ENCODE assay signal across 1 cellular context in the genomic region with DNA sequence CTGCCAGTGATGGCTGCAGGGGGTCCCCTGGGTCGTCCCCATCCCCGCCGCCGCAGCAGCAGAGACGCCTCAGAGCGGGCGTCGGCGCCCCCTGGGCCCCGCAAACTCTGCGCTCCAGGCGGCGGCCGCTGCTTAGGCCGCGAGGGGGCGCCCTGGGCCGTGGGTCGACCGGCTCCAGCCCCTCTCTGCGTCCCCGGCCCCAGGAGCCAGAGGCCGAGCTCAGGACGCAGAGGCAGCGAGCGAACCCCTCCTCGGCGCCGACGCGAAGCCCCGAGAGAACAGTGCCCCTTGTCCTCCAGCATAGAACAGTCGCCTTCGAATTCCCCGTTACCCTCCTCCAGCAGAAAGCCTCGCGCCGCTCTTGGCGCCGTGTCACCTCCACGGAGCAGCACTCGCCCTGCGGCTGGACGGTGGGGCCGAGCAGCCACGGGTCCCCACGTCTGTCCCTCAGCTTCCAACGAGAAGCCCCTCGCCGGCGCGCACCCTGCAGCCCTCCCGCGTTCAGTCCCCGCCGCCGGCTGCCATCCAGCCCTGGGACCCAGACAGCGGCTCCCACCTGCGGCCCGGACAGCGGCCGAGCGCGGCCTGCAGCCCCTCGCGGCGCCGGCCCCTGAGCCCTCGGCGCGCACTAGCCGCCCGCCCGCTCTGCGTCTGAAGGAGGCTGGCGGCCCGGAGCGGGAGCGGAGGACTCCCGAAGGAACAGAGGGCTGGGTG.
TF ChIP-seq lines count a peak whose summit lies in the region.

No MANE protein-coding gene starts in this region.

TF ChIP-seq in neural cell, 6 proteins besides CTCF, POLR2A, EP300 and RAD21 (continued from another document):
- TF ChIP-seq, protein P1, sequence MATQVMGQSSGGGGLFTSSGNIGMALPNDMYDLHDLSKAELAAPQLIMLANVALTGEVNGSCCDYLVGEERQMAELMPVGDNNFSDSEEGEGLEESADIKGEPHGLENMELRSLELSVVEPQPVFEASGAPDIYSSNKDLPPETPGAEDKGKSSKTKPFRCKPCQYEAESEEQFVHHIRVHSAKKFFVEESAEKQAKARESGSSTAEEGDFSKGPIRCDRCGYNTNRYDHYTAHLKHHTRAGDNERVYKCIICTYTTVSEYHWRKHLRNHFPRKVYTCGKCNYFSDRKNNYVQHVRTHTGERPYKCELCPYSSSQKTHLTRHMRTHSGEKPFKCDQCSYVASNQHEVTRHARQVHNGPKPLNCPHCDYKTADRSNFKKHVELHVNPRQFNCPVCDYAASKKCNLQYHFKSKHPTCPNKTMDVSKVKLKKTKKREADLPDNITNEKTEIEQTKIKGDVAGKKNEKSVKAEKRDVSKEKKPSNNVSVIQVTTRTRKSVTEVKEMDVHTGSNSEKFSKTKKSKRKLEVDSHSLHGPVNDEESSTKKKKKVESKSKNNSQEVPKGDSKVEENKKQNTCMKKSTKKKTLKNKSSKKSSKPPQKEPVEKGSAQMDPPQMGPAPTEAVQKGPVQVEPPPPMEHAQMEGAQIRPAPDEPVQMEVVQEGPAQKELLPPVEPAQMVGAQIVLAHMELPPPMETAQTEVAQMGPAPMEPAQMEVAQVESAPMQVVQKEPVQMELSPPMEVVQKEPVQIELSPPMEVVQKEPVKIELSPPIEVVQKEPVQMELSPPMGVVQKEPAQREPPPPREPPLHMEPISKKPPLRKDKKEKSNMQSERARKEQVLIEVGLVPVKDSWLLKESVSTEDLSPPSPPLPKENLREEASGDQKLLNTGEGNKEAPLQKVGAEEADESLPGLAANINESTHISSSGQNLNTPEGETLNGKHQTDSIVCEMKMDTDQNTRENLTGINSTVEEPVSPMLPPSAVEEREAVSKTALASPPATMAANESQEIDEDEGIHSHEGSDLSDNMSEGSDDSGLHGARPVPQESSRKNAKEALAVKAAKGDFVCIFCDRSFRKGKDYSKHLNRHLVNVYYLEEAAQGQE (IDR thresholded peaks at IDR 0.05; ENCODE audit: borderline replicate concordance) = peak; percentile 10
